Comparison of ENCODE assay signal across 8 cellular contexts in the genomic region with DNA sequence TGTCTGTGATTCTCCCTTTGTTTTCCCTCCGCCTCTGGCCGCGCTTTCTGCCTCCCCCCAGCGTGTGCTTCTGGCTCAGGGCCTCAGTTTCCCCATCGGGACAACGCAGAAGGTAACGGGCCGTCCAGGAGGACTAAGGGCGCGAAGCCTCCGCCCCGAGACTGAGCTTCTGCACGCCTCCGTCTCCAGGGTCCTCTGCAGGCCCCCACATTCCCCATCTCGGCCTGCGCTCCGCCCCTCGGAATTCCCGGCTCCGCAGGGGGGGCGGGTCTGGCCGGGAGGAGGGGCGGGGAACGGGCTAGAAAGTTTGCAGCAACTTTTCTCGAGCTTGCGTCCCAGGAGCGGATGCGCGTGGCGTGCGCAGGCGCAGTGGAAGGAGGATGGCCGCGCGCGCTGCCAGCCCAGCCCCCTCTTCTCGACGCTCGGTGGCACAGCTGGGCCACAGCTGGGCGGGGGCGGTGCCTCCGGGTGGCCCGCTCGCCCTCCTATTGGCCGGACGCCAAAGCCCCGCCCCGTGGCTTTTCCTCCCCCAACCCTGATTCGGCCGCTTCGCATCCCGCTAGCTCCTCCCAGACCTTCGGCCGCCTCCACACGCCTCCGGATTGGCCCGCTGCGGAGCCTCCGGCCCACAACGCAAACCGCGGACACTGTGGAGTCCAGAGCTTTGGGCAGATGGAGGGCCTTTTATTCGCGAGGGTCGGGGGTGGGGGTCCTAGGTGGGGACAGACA. TPM values are rescaled to one million over a fixed set of nuclear protein-coding genes. Genes with fewer than 3 reads are reported as not detected.
DNase-seq lines count a peak whose midpoint lies in the region; ATAC-seq and TF ChIP-seq lines count a peak whose summit lies in the region.

TSS of gene SIX5 (minus strand) at position 199 of the 729 bp plus-strand sequence. CDS start 408 bp downstream, outside the sequence.

- H3K4me1 ChIP-seq in cardiac muscle cell (ENCODE audit: low read depth) = peaks cover 32% of the 10 kb centered on the region
- peaks cover 13 to 23% of the 10 kb centered on the region in 2 experiments for H3K4me1 ChIP-seq in trophoblast cell (ENCODE audit: control insufficient read depth in 1 of 2, insufficient read depth in 2 of 2, low read length in 2 of 2)
- peaks cover 19 to 49% (median 40%) of the 10 kb centered on the region in 4 donors for H3K4me1 ChIP-seq in transverse colon

- peak within 1 kb of the TSS; percentile 44 for H3K27ac ChIP-seq in SU-DHL-6 (ENCODE audit: low read depth, low read length)
- peak within 1 kb of the TSS; percentile 98 for H3K27ac ChIP-seq in cardiac muscle cell
- peak within 1 kb of the TSS; percentile 91 for H3K27ac ChIP-seq in trophoblast cell (ENCODE audit: low read depth, low read length)
- peak within 1 kb of the TSS; percentile 86 to 98 (median 94) for H3K27ac ChIP-seq in transverse colon

- peak within 1 kb of the TSS; percentile 74 for H3K9ac ChIP-seq in SU-DHL-6 (ENCODE audit: low read length)
- H3K9ac ChIP-seq in trophoblast cell (ENCODE audit: low read length) = peak within 1 kb of the TSS; percentile 84

- H3K14ac ChIP-seq in trophoblast cell (ENCODE audit: low read length) = peak within 1 kb of the TSS; percentile 83

- H4K20me1 ChIP-seq in SU-DHL-6 (ENCODE audit: low read depth, low read length) = no peaks in the 10 kb centered on the region

- H3K9me3 ChIP-seq in SU-DHL-6 (ENCODE audit: insufficient read depth, low read length) = no peaks in the 10 kb centered on the region
- H3K9me3 ChIP-seq in cardiac muscle cell (ENCODE audit: low read depth) = no peaks in the 10 kb centered on the region
- no peaks in the 10 kb centered on the region for H3K9me3 ChIP-seq in trophoblast cell (ENCODE audit: insufficient read depth, low read depth, low read length)
- no peaks in the 10 kb centered on the region for H3K9me3 ChIP-seq in transverse colon

- H2AK5ac ChIP-seq in trophoblast cell (ENCODE audit: low read length) = peak within 1 kb of the TSS; percentile 67

- peak within 1 kb of the TSS; percentile 60 for H3K27ac Mint-ChIP-seq in activated naive CD8-positive, alpha-beta T cell treated with anti-CD3 and anti-CD28 coated beads, Interleukin-2, amount 50 U/mL, for 24 hours

- peak within 1 kb of the TSS; percentile 91 for H4K91ac ChIP-seq in trophoblast cell (ENCODE audit: low read depth, low read length)

- peak; percentile 62 for ATAC-seq in HG02588 (IDR thresholded peaks at IDR 0.05; ENCODE audit: unreplicated experiment)
- ATAC-seq in activated naive CD8-positive, alpha-beta T cell treated with anti-CD3 and anti-CD28 coated beads, Interleukin-2, amount 50 U/mL, for 24 hours = peak; percentile 65

- H3F3A ChIP-seq in SU-DHL-6 (ENCODE audit: insufficient read depth) = peaks cover 4% of the 10 kb centered on the region; the same call in 1 of the 2 replicates

- H3K79me2 ChIP-seq in SU-DHL-6 (ENCODE audit: insufficient read depth, low read length) = no peaks in the 10 kb centered on the region
- peaks cover 13% of the 10 kb centered on the region for H3K79me2 ChIP-seq in trophoblast cell (ENCODE audit: control insufficient read depth, insufficient read depth, low read length, poor library complexity)

- H3K4me3 ChIP-seq in GM08714 (ENCODE audit: low read length) = peak within 1 kb of the TSS; percentile 78
- peak within 1 kb of the TSS; percentile 86 for H3K4me3 ChIP-seq in SU-DHL-6 (ENCODE audit: insufficient read depth, low read length, poor library complexity, severe bottlenecking)
- H3K4me3 ChIP-seq in cardiac muscle cell = peak within 1 kb of the TSS; percentile 59
- peak within 1 kb of the TSS; percentile 73 for H3K4me3 ChIP-seq in trophoblast cell (ENCODE audit: low read depth, low read length)
- peak within 1 kb of the TSS; percentile 64 to 86 (median 80) for H3K4me3 ChIP-seq in transverse colon

- peak within 1 kb of the TSS; percentile 98 for H3K4me2 ChIP-seq in SU-DHL-6 (ENCODE audit: low read depth, low read length, poor library complexity, severe bottlenecking)
- peak within 1 kb of the TSS; percentile 99 for H3K4me2 ChIP-seq in trophoblast cell (ENCODE audit: low read length)

- TF ChIP-seq POLR2A in transverse colon (IDR thresholded peaks at IDR 0.05) = peak; percentile 85

- H4K8ac ChIP-seq in trophoblast cell (ENCODE audit: low read depth, low read length) = peak within 1 kb of the TSS; percentile 86

- no peak for TF ChIP-seq EP300 in transverse colon (IDR thresholded peaks at IDR 0.05; ENCODE audit: low read depth)

- peaks cover 14% of the 10 kb centered on the region for H3K4me1 Mint-ChIP-seq in activated naive CD8-positive, alpha-beta T cell treated with anti-CD3 and anti-CD28 coated beads, Interleukin-2, amount 50 U/mL, for 24 hours

- WGBS in trophoblast cell (ENCODE audit: extremely low coverage, insufficient coverage, insufficient read length) = no CpG with 5 or more reads among the region's 65 CpGs
- 0% methylated on average over 11 to 65 of the region's 65 CpGs for WGBS in transverse colon (ENCODE audit: low coverage in 1 of 2), 2 donors

- H3K9me2 ChIP-seq in SU-DHL-6 (replicated peaks; ENCODE audit: insufficient read depth, low read length) = no peaks in the 10 kb centered on the region

- intact Hi-C loops in transverse colon (cut with DNase I; ENCODE audit: low total_unique reads) = loop anchor here (10.0 kb wide), 1 partner anchor 54 kb away; no protein-coding TSS in a partner anchor

- no peaks in the 10 kb centered on the region for H3K27me3 ChIP-seq in SU-DHL-6 (ENCODE audit: low read length)
- no peaks in the 10 kb centered on the region for H3K27me3 ChIP-seq in cardiac muscle cell
- H3K27me3 ChIP-seq in trophoblast cell (ENCODE audit: insufficient read depth, low read length) = no peaks in the 10 kb centered on the region
- H3K27me3 ChIP-seq in transverse colon = no peaks in the 10 kb centered on the region

- H3K27me3 Mint-ChIP-seq in activated naive CD8-positive, alpha-beta T cell treated with anti-CD3 and anti-CD28 coated beads, Interleukin-2, amount 50 U/mL, for 24 hours = peaks cover 20% of the 10 kb centered on the region

- H2BK120ac ChIP-seq in trophoblast cell (ENCODE audit: insufficient read depth, low read length, poor library complexity) = peak within 1 kb of the TSS; percentile 59

- peak within 1 kb of the TSS; percentile 77 for H3K4me3 Mint-ChIP-seq in activated naive CD8-positive, alpha-beta T cell treated with anti-CD3 and anti-CD28 coated beads, Interleukin-2, amount 50 U/mL, for 24 hours

- H2AFZ ChIP-seq in SU-DHL-6 (ENCODE audit: low read depth, low read length, severe bottlenecking) (peak within 1 kb of the TSS; percentile 97), trophoblast cell (ENCODE audit: insufficient read depth, low read length, poor library complexity) (peak within 1 kb of the TSS; percentile 50)

- H2BK5ac ChIP-seq in trophoblast cell (ENCODE audit: low read depth, low read length, poor library complexity) = peak within 1 kb of the TSS; percentile 69

- peak within 1 kb of the TSS; percentile 71 for H4K12ac ChIP-seq in trophoblast cell (ENCODE audit: low read depth, low read length)

- no peaks in the 10 kb centered on the region for H3K9me3 Mint-ChIP-seq in activated naive CD8-positive, alpha-beta T cell treated with anti-CD3 and anti-CD28 coated beads, Interleukin-2, amount 50 U/mL, for 24 hours

- peak within 1 kb of the TSS; percentile 10 for H2BK12ac ChIP-seq in trophoblast cell (ENCODE audit: low read length)

- H3K36me3 ChIP-seq in SU-DHL-6 (ENCODE audit: low read length) = no peaks in the 10 kb centered on the region
- peaks cover 14% of the 10 kb centered on the region for H3K36me3 ChIP-seq in cardiac muscle cell
- H3K36me3 ChIP-seq in trophoblast cell (ENCODE audit: control insufficient read depth in 1 of 2, insufficient read depth in 2 of 2, low read length in 2 of 2) = peaks cover 14 to 16% of the 10 kb centered on the region in 2 experiments
- no peaks in the 10 kb centered on the region for H3K36me3 ChIP-seq in transverse colon

- H3K23ac ChIP-seq in trophoblast cell (ENCODE audit: low read length) = no peak within 1 kb of the TSS

- peaks cover 27% of the 10 kb centered on the region for H3K79me1 ChIP-seq in trophoblast cell (ENCODE audit: low read length)

- peak within 1 kb of the TSS; percentile 77 for H3K18ac ChIP-seq in trophoblast cell (ENCODE audit: low read length)

- H3K36me3 Mint-ChIP-seq in activated naive CD8-positive, alpha-beta T cell treated with anti-CD3 and anti-CD28 coated beads, Interleukin-2, amount 50 U/mL, for 24 hours (ENCODE audit: low read depth) = no peaks in the 10 kb centered on the region

- in situ Hi-C loops in transverse colon (cut with MboI; ENCODE audit: low pct_ligation_motif_present in 1 of 4, low pct_unique_long_range_greater_than_20kb in 1 of 4, low sequenced_read_pairs in 3 of 4) = no loop called here

- TF ChIP-seq CTCF in SU-DHL-6 (IDR thresholded peaks at IDR 0.05; ENCODE audit: insufficient read depth, low read length, poor library complexity, severe bottlenecking) (no peak), cardiac muscle cell (IDR thresholded peaks at IDR 0.05; ENCODE audit: low read depth, low read length) (no peak), transverse colon (IDR thresholded peaks at IDR 0.05) (no peak)

- peak within 1 kb of the TSS; percentile 44 for H3K4ac ChIP-seq in trophoblast cell (ENCODE audit: low read depth, low read length)

- DNase-seq in NCI-H1092 treated with DMSO at 0.1 percent for 48 hours (lab: John Stamatoyannopoulos, UW) (peak; percentile 71), cardiac muscle cell (ENCODE audit: low read depth in 1 of 2, low spot score in 1 of 2) (peak; percentile 99), trophoblast cell (peak; percentile 99), transverse colon (peak; percentile 99)
- peak; percentile 98 for DNase-seq in activated naive CD8-positive, alpha-beta T cell treated with anti-CD3 and anti-CD28 coated beads, Interleukin-2, amount 50 U/mL, for 24 hours

RNA-seq across cellular contexts. Expression of gene SIX5, which starts in this region (rescaled TPM):
- total RNA-seq in cardiac muscle cell = 78.8 and 88.2 TPM in 2 replicates
- 40.4 and 41.1 TPM in 2 replicates for polyA plus RNA-seq in cardiac muscle cell
- polyA plus RNA-seq in trophoblast cell (2013) = 15.7 and 16.4 TPM in 2 replicates
- 10 to 100 TPM in 2 of 4 donors, 1 to 10 TPM in 2; 6.7 to 40.4 (median 9.7) TPM for total RNA-seq in transverse colon

Comparison
In these comparisons a context has a peak if more than half of its experiments do, and no peak if none do; other contexts are left out.
1. Peak in every context shown above with its lines: DNase-seq, ATAC-seq, H3K4me3 ChIP-seq and H3K27ac ChIP-seq.
2. H3K27ac ChIP-seq: peak in every context shown above with its lines; median percentile 98 in cardiac muscle cell; 94 in transverse colon; 91 in trophoblast cell; 44 in SU-DHL-6.